ENCODE assay signal across 1 cellular context in genomic region chr16:15701975-15702970, GRCh38.
TF ChIP-seq lines count a peak whose summit lies in the region.

No MANE protein-coding gene starts in this region.

TF ChIP-seq in IMR-90, 13 proteins besides CTCF, POLR2A, EP300 and RAD21:
- TF ChIP-seq MAFK (IDR thresholded peaks at IDR 0.05; ENCODE audit: low read depth, low read length) (no peak; the same call in 1 of the 2 replicates), MXI1 (IDR thresholded peaks at IDR 0.05; ENCODE audit: borderline replicate concordance, low read depth, low read length) (no peak), FOS (IDR thresholded peaks at IDR 0.05; ENCODE audit: low read depth, low read length) (0 out of 2 replicates have a peak, but pooled peaks have one; percentile 28), MAZ (IDR thresholded peaks at IDR 0.05; ENCODE audit: borderline replicate concordance, low read depth, low read length) (no peak), CEBPB (IDR thresholded peaks at IDR 0.05; ENCODE audit: low read depth, low read length) (no peak), CHD1 (IDR thresholded peaks at IDR 0.05; ENCODE audit: low read depth, low read length) (no peak), RFX5 (IDR thresholded peaks at IDR 0.05; ENCODE audit: low read depth, low read length) (no peak), SMC3 (IDR thresholded peaks at IDR 0.05; ENCODE audit: low read depth, low read length) (no peak), RCOR1 (IDR thresholded peaks at IDR 0.05; ENCODE audit: insufficient replicate concordance, low read length) (no peak), NFE2L2 (IDR thresholded peaks at IDR 0.05; ENCODE audit: low read depth, low read length) (peak; percentile 48; the same call in 1 of the 2 replicates)
- TF ChIP-seq, protein P1, sequence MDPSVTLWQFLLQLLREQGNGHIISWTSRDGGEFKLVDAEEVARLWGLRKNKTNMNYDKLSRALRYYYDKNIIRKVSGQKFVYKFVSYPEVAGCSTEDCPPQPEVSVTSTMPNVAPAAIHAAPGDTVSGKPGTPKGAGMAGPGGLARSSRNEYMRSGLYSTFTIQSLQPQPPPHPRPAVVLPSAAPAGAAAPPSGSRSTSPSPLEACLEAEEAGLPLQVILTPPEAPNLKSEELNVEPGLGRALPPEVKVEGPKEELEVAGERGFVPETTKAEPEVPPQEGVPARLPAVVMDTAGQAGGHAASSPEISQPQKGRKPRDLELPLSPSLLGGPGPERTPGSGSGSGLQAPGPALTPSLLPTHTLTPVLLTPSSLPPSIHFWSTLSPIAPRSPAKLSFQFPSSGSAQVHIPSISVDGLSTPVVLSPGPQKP (IDR thresholded peaks at IDR 0.05; ENCODE audit: borderline replicate concordance, low read depth, low read length): no peak
